In genomic region chr15:65867244-65867643, GRCh38 we compare ENCODE assay signal across 31 cellular contexts.
"Had no signal": no experiment of that assay in that cellular context is flagged by ENCODE, and none has a peak within 500 bp of the region (broad histone marks: within the 10 kb centered on the region; RNA-seq: fewer than 3 reads in every experiment).

No MANE protein-coding gene starts in this region.

- H3K9me3 Mint-ChIP-seq: activated CD4-positive, alpha-beta memory T cell treated with anti-CD3 and anti-CD28 coated beads, Interleukin-2, amount 10 ng/mL, durations not matched to agents 7 days and 5 days; activated naive CD8-positive, alpha-beta T cell treated with anti-CD3 and anti-CD28 coated beads for 36 hours; activated T-cell treated with anti-CD3 and anti-CD28 coated beads, Interleukin-2, amount 50 U/mL, for 72 hours; activated T-helper 17 cell treated with anti-CD3 and anti-CD28 coated beads, Interleukin-2, amount 50 U/mL, for 72 hours; WTC11 had no signal

- ATAC-seq: activated CD8-positive, alpha-beta memory T cell treated with anti-CD3 and anti-CD28 coated beads, Interleukin-2, amount 10 ng/mL, durations not matched to agents 7 days and 5 days; activated T-cell treated with anti-CD3 and anti-CD28 coated beads, Interleukin-2, amount 50 U/mL, for 72 hours; activated T-helper 17 cell treated with anti-CD3 and anti-CD28 coated beads, Interleukin-2, amount 50 U/mL, for 72 hours; Panc1; WTC11 had no signal

- H3K27me3 Mint-ChIP-seq: activated CD8-positive, alpha-beta memory T cell treated with anti-CD3 and anti-CD28 coated beads, Interleukin-2, amount 10 ng/mL, durations not matched to agents 7 days and 5 days; activated T-helper 17 cell treated with anti-CD3 and anti-CD28 coated beads, Interleukin-2, amount 50 U/mL, for 72 hours had no signal

- H3K4me1 ChIP-seq: SJCRH30 had no signal

- H3K4me3 ChIP-seq: SJCRH30, SK-N-MC had no signal

- H3K36me3 Mint-ChIP-seq: WTC11 had no signal

- H3K4me3 Mint-ChIP-seq: activated CD4-positive, alpha-beta memory T cell treated with anti-CD3 and anti-CD28 coated beads, Interleukin-2, amount 10 ng/mL, durations not matched to agents 7 days and 5 days; activated CD8-positive, alpha-beta memory T cell treated with anti-CD3 and anti-CD28 coated beads, Interleukin-2, amount 10 ng/mL, durations not matched to agents 7 days and 5 days; activated naive CD8-positive, alpha-beta T cell treated with anti-CD3 and anti-CD28 coated beads for 36 hours; activated T-cell treated with anti-CD3 and anti-CD28 coated beads, Interleukin-2, amount 50 U/mL, for 72 hours; activated T-helper 17 cell treated with anti-CD3 and anti-CD28 coated beads, Interleukin-2, amount 50 U/mL, for 72 hours; WTC11 had no signal

- H3K9me3 ChIP-seq: SJCRH30 had no signal

- H3K27me3 ChIP-seq: brain microvascular endothelial cell, SJCRH30 had no signal

- H3K27ac Mint-ChIP-seq: activated CD4-positive, alpha-beta memory T cell treated with anti-CD3 and anti-CD28 coated beads, Interleukin-2, amount 10 ng/mL, durations not matched to agents 7 days and 5 days; activated CD8-positive, alpha-beta memory T cell treated with anti-CD3 and anti-CD28 coated beads, Interleukin-2, amount 10 ng/mL, durations not matched to agents 7 days and 5 days; activated naive CD8-positive, alpha-beta T cell treated with anti-CD3 and anti-CD28 coated beads for 36 hours; WTC11 had no signal

- H3K36me3 ChIP-seq: brain microvascular endothelial cell, SJCRH30 had no signal

- FAIRE-seq: TTC549 had no signal

- DNase-seq: activated CD4-positive, alpha-beta memory T cell treated with anti-CD3 and anti-CD28 coated beads, Interleukin-2, amount 10 ng/mL, durations not matched to agents 7 days and 5 days; activated CD4-positive, alpha-beta T cell treated with anti-CD3 and anti-CD28 coated beads for 4 hours; activated CD4-positive, alpha-beta T cell treated with anti-CD3 and anti-CD28 coated beads, Interleukin-2, amount 50 U/mL, for 1 hour; activated CD4-positive, CD25-positive, alpha-beta regulatory T cell treated with anti-CD3 and anti-CD28 coated beads, Interleukin-2, amount 50 U/mL, for 72 hours; activated CD8-positive, alpha-beta memory T cell treated with anti-CD3 and anti-CD28 coated beads for 24 hours; activated CD8-positive, alpha-beta memory T cell treated with anti-CD3 and anti-CD28 coated beads, Interleukin-2, amount 10 ng/mL, durations not matched to agents 7 days and 5 days; activated CD8-positive, alpha-beta memory T cell treated with anti-CD3 and anti-CD28 coated beads, Interleukin-2, amount 50 U/mL, for 48 hours; activated effector memory CD4-positive, alpha-beta T cell treated with anti-CD3 and anti-CD28 coated beads, Interleukin-2, amount 50 U/mL, for 16 hours; activated naive CD4-positive, alpha-beta T cell; activated naive CD4-positive, alpha-beta T cell treated with anti-CD3 and anti-CD28 coated beads, Interleukin-2, amount 50 U/mL, for 16 hours; activated naive CD8-positive, alpha-beta T cell treated with anti-CD3 and anti-CD28 coated beads for 36 hours; activated T-cell treated with anti-CD3 and anti-CD28 coated beads, Interleukin-2, amount 50 U/mL, for 72 hours; amniotic stem cell; aorta; brain microvascular endothelial cell; cerebellar nuclear complex; MV-4-11; NCI-H1092; NCI-H1436 treated with DMSO at 0.1 percent for 48 hours; NCI-H1694 treated with DMSO at 0.1 percent for 48 hours; NCI-H2029; NCI-H345; NCI-H524 treated with DMSO at 0.1 percent for 48 hours; SHP77; SJCRH30; T1000 had no signal

- H3K27ac ChIP-seq: brain microvascular endothelial cell, SJCRH30, SK-N-MC had no signal
